ENCODE assay signal across 8 cellular contexts in the genomic region with DNA sequence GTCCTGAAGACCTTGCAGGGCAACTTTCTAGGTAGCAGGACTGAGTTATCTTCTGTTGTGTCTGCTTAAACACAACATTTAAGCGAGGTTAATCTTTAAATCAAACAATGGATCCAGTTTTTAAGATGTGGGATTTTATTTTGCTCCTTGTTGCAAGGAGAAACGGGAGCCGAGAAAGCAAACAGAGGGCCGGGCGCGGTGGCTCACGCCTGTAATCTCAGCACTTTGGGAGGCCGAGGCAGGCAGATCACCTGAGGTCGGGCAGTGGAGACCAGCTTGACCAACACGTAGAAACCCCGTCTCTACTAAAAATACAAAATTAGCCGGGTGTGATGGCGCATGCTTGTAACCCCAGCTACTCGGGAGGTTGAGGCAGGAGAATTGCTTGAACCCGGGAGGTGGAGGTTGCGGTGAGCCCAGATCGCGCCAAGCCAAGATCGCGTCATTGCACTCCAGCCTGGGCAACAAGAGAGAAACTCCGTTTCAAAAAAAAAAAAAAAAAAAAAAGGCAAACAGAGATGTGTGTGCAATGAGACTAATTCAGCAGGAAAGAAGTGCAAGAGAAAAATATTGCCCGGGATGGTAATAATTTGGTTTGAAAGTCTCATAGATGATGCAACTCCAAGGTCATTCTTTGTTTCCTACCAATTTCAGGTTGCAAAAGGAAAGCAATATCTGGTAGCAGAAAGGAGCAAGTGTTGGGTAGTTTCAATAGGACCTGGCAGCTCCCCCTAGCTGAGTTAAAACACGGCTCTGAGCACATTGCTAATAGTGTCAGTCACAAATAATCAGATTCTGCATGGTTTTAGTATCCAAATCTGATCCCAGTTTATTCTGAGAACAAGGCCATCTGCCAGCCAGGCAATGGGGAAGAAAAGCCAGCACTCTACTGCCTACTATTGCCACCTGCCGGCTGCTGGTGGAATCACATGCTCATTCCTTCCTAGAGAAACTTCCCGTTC.
DNase-seq lines count a peak whose midpoint lies in the region; ATAC-seq lines count a peak whose summit lies in the region.

No MANE protein-coding gene starts in this region.

- H3K27ac ChIP-seq in epithelial cell of prostate, result peak overlapping the region; percentile 65

- ATAC-seq in GM18873 (IDR thresholded peaks at IDR 0.05; ENCODE audit: low FRiP score, unreplicated experiment), result peak; percentile 55

- DNase-seq in AG08396 (ENCODE audit: low spot score), result peak; percentile 78
- DNase-seq in HUDEP-2 (lab: John Stamatoyannopoulos, UW; ENCODE audit: unreplicated experiment in 76 of 76), result peak in 63 of 76 experiments; percentile 6 to 70 (median 43)
- DNase-seq in NOMO-1 treated with dmso at 0.1 percent for 144 hours (lab: John Stamatoyannopoulos, UW; ENCODE audit: unreplicated experiment), result peak; percentile 66
- peak; percentile 40 for DNase-seq in activated CD8-positive, alpha-beta memory T cell treated with anti-CD3 and anti-CD28 coated beads, Interleukin-2, amount 50 U/mL, for 24 hours (ENCODE audit: extremely low read depth)
- DNase-seq in epithelial cell of prostate (ENCODE audit: low read depth, low spot score), result no peak
- DNase-seq in mucosa of gallbladder (ENCODE audit: low spot score), result peak; percentile 87
- peak; percentile 87 for DNase-seq in stimulated activated CD8-positive, alpha-beta memory T cell treated with anti-CD3 and anti-CD28 coated beads, Interleukin-4, amount 100 ng/mL, for 48 hours
